In genomic region chr7:27842851-27843250, GRCh38 we compare ENCODE assay signal across 29 cellular contexts.
A peak's percentile ranks its signal among the peaks of the same experiment; 100 is the strongest.
DNase-seq lines count a peak whose midpoint lies in the region; ATAC-seq and TF ChIP-seq lines count a peak whose summit lies in the region.
"Had no signal": no experiment of that assay in that cellular context is flagged by ENCODE, and none has a peak within 500 bp of the region (broad histone marks: within the 10 kb centered on the region; RNA-seq: fewer than 3 reads in every experiment).

No MANE protein-coding gene starts in this region.

- peak overlapping the region; percentile 16; the same call in 1 of the 2 replicates for H3K4me2 ChIP-seq in BLaER1

- H3K4me3 Mint-ChIP-seq in activated T-helper 17 cell treated with anti-CD3 and anti-CD28 coated beads, Interleukin-2, amount 50 U/mL, for 72 hours, result no peak overlapping the region
- no peak overlapping the region for H3K4me3 Mint-ChIP-seq in natural killer cell
- H3K4me3 Mint-ChIP-seq: activated CD4-positive, alpha-beta memory T cell treated with anti-CD3 and anti-CD28 coated beads for 36 hours; natural killer cell treated with Interleukin-12 subunit alpha and Interleukin-12 subunit beta and Interleukin-15 and Interleukin-18, amount 100 ng/mL, for 72 hours; stimulated activated naive CD8-positive, alpha-beta T cell treated with anti-CD3 and anti-CD28 coated beads, Interleukin-15, amount 100 ng/mL, for 72 hours; T-helper 17 cell had no signal

- H3K9ac ChIP-seq in BLaER1, result no peak overlapping the region
- H3K9ac ChIP-seq: GM23248 had no signal

- no peak for TF ChIP-seq CTCF in epithelial cell of esophagus (IDR thresholded peaks at IDR 0.05; ENCODE audit: insufficient read depth, low read depth, low read length, missing control alignments)
- no peak for TF ChIP-seq CTCF in natural killer cell (IDR thresholded peaks at IDR 0.05)

- H3K4me3 ChIP-seq in BLaER1, result no peak overlapping the region
- no peak overlapping the region for H3K4me3 ChIP-seq in epithelial cell of esophagus (ENCODE audit: low read length)
- H3K4me3 ChIP-seq: GM23248, SK-N-MC, thoracic aorta had no signal

- H3K9me3 ChIP-seq in BLaER1, result no peaks in the 10 kb centered on the region
- H3K9me3 ChIP-seq: thoracic aorta had no signal

- H3K4me1 Mint-ChIP-seq in activated T-helper 17 cell treated with anti-CD3 and anti-CD28 coated beads, Interleukin-2, amount 50 U/mL, for 72 hours, result peaks cover 17% of the 10 kb centered on the region
- peaks cover 21 to 22% of the 10 kb centered on the region in 2 donors for H3K4me1 Mint-ChIP-seq in natural killer cell

- no peaks in the 10 kb centered on the region for H4K20me1 ChIP-seq in BLaER1

- ATAC-seq in activated T-helper 17 cell treated with anti-CD3 and anti-CD28 coated beads, Interleukin-2, amount 50 U/mL, for 72 hours (replicated peaks), result no peak
- ATAC-seq in natural killer cell (no peak), GM21825 (IDR thresholded peaks at IDR 0.05; ENCODE audit: unreplicated experiment) (no peak), HG03196 (IDR thresholded peaks at IDR 0.05; ENCODE audit: unreplicated experiment) (no peak)
- ATAC-seq: activated CD4-positive, CD25-positive, alpha-beta regulatory T cell treated with anti-CD3 and anti-CD28 coated beads, Interleukin-2, amount 50 U/mL, for 24 hours; PC-3; stimulated activated naive CD8-positive, alpha-beta T cell treated with anti-CD3 and anti-CD28 coated beads, Interleukin-15, amount 100 ng/mL, for 72 hours; T-helper 17 cell had no signal

- no peaks in the 10 kb centered on the region for H3K27me3 ChIP-seq in BLaER1

- H3K4me1 ChIP-seq in BLaER1, result peaks cover 50% of the 10 kb centered on the region

- intact Hi-C loops in natural killer cell (cut with micrococcal nuclease), result no loop called here

- H3K27me3 Mint-ChIP-seq in activated T-helper 17 cell treated with anti-CD3 and anti-CD28 coated beads, Interleukin-2, amount 50 U/mL, for 72 hours, result no peaks in the 10 kb centered on the region
- no peaks in the 10 kb centered on the region for H3K27me3 Mint-ChIP-seq in natural killer cell (ENCODE audit: low read depth in 2 of 2)
- H3K27me3 Mint-ChIP-seq: activated CD4-positive, alpha-beta memory T cell treated with anti-CD3 and anti-CD28 coated beads for 36 hours; CD4-positive, CD25-positive, alpha-beta regulatory T cell; natural killer cell treated with Interleukin-12 subunit alpha and Interleukin-12 subunit beta and Interleukin-15 and Interleukin-18, amount 100 ng/mL, for 72 hours; stimulated activated naive CD8-positive, alpha-beta T cell treated with anti-CD3 and anti-CD28 coated beads, Interleukin-15, amount 100 ng/mL, for 72 hours; T-helper 17 cell had no signal

- no peaks in the 10 kb centered on the region for H3K9me3 Mint-ChIP-seq in activated T-helper 17 cell treated with anti-CD3 and anti-CD28 coated beads, Interleukin-2, amount 50 U/mL, for 72 hours
- no peaks in the 10 kb centered on the region for H3K9me3 Mint-ChIP-seq in natural killer cell
- H3K9me3 Mint-ChIP-seq: activated CD4-positive, alpha-beta memory T cell treated with anti-CD3 and anti-CD28 coated beads for 36 hours; CD4-positive, CD25-positive, alpha-beta regulatory T cell; natural killer cell treated with Interleukin-12 subunit alpha and Interleukin-12 subunit beta and Interleukin-15 and Interleukin-18, amount 100 ng/mL, for 72 hours; stimulated activated naive CD8-positive, alpha-beta T cell treated with anti-CD3 and anti-CD28 coated beads, Interleukin-15, amount 100 ng/mL, for 72 hours had no signal

- peaks cover 31% of the 10 kb centered on the region for H3K36me3 Mint-ChIP-seq in activated T-helper 17 cell treated with anti-CD3 and anti-CD28 coated beads, Interleukin-2, amount 50 U/mL, for 72 hours (ENCODE audit: low read depth)
- H3K36me3 Mint-ChIP-seq in natural killer cell, result no peaks in the 10 kb centered on the region
- H3K36me3 Mint-ChIP-seq: natural killer cell treated with Interleukin-12 subunit alpha and Interleukin-12 subunit beta and Interleukin-15 and Interleukin-18, amount 100 ng/mL, for 72 hours had no signal

- no peak overlapping the region for H3K27ac ChIP-seq in BLaER1
- no peak overlapping the region for H3K27ac ChIP-seq in caudate nucleus (ENCODE audit: low read depth, low read length)
- H3K27ac ChIP-seq: GM23248, SK-N-MC, thoracic aorta had no signal

- H3K36me3 ChIP-seq in BLaER1, result no peaks in the 10 kb centered on the region

- H3K27ac Mint-ChIP-seq in activated T-helper 17 cell treated with anti-CD3 and anti-CD28 coated beads, Interleukin-2, amount 50 U/mL, for 72 hours, result peak overlapping the region; percentile 9
- H3K27ac Mint-ChIP-seq in natural killer cell, result peak overlapping the region; percentile 8 to 10
- H3K27ac Mint-ChIP-seq: activated CD4-positive, alpha-beta memory T cell treated with anti-CD3 and anti-CD28 coated beads for 36 hours; natural killer cell treated with Interleukin-12 subunit alpha and Interleukin-12 subunit beta and Interleukin-15 and Interleukin-18, amount 100 ng/mL, for 72 hours; stimulated activated naive CD8-positive, alpha-beta T cell treated with anti-CD3 and anti-CD28 coated beads, Interleukin-15, amount 100 ng/mL, for 72 hours; T-helper 17 cell had no signal

- DNase-seq in epithelial cell of esophagus (ENCODE audit: low read depth) (peak; percentile 22), natural killer cell (no peak), caudate nucleus (lab: John Stamatoyannopoulos, UW) (no peak), NCI-H524 treated with DMSO at 0.1 percent for 48 hours (lab: John Stamatoyannopoulos, UW) (no peak)
- DNase-seq: activated CD4-positive, alpha-beta memory T cell treated with anti-CD3 and anti-CD28 coated beads for 36 hours; activated naive CD4-positive, alpha-beta T cell treated with Interleukin-2 at 50 U/mL for 16 hours; Calu3; CD4-positive, CD25-positive, alpha-beta regulatory T cell; DMS79 treated with DMSO at 0.1 percent for 48 hours; effector CD4-positive, alpha-beta T cell; head of caudate nucleus; KG1; NCI-H1092 treated with DMSO at 0.1 percent for 48 hours; NCI-H187; NCI-H510A treated with DMSO at 0.1 percent for 48 hours; NK-92 treated with Interleukin-12 subunit alpha and Interleukin-12 subunit beta, amount 100 ng/mL, for 24 hours; PC-3; stimulated activated CD4-positive, alpha-beta T cell treated with anti-CD3 and anti-CD28 coated beads, Interleukin-2, amount 100 ng/mL, for 24 hours; stimulated activated naive CD8-positive, alpha-beta T cell treated with anti-CD3 and anti-CD28 coated beads, Interleukin-15, amount 100 ng/mL, for 72 hours; T-helper 17 cell had no signal
